In genomic region chr17:74282587-74283370, GRCh38 we compare ENCODE assay signal across 9 cellular contexts. TPM values are rescaled to one million over a fixed set of nuclear protein-coding genes. Genes with fewer than 3 reads are reported as not detected.
DNase-seq lines count a peak whose midpoint lies in the region; ATAC-seq, FAIRE-seq and TF ChIP-seq lines count a peak whose summit lies in the region.
"Had no signal": no experiment of that assay in that cellular context is flagged by ENCODE, and none has a peak within 500 bp of the region (broad histone marks: within the 10 kb centered on the region; RNA-seq: fewer than 3 reads in every experiment).

No MANE protein-coding gene starts in this region.

- no peak overlapping the region for H4K5ac ChIP-seq in H9 (ENCODE audit: insufficient read length, low read depth, low read length)

- H2BK20ac ChIP-seq in H9 (ENCODE audit: low read depth, low read length, poor library complexity, severe bottlenecking) = no peak overlapping the region

- H2BK120ac ChIP-seq in H9 (ENCODE audit: low read depth, low read length, poor library complexity, severe bottlenecking) = no peak overlapping the region

- TF ChIP-seq POLR2A in testis (IDR thresholded peaks at IDR 0.05) = no peak

- H3K4ac ChIP-seq in H9 (ENCODE audit: low read depth, low read length) = no peak overlapping the region

- H3K14ac ChIP-seq in H9 (ENCODE audit: insufficient read depth, low read length) = no peak overlapping the region

- H3K4me3 Mint-ChIP-seq in astrocyte (ENCODE audit: unreplicated experiment) (no peak overlapping the region), H9 (no peak overlapping the region)

- no peak overlapping the region for H3T11ph ChIP-seq in H9 (ENCODE audit: low read length)

- no peak overlapping the region for H3K27ac ChIP-seq in astrocyte (ENCODE audit: low read depth, low read length)
- H3K27ac ChIP-seq in H9 (ENCODE audit: insufficient read length, low read depth, low read length) = no peak overlapping the region
- no peak overlapping the region for H3K27ac ChIP-seq in testis

- H3K4me1 Mint-ChIP-seq in astrocyte (ENCODE audit: low read depth, unreplicated experiment) = no peaks in the 10 kb centered on the region
- H3K4me1 Mint-ChIP-seq in H9 = peaks cover 6 to 7% of the 10 kb centered on the region in 2 experiments; a peak in 3 of 4 replicates

- H2BK5ac ChIP-seq in H9 (ENCODE audit: insufficient read length, low read length) = no peak overlapping the region

- ATAC-seq in HG03432 (IDR thresholded peaks at IDR 0.05; ENCODE audit: unreplicated experiment) = peak; percentile 40

- H2AK5ac ChIP-seq in H9 (ENCODE audit: insufficient read length, low read length) = no peak overlapping the region

- H3K27ac Mint-ChIP-seq in astrocyte (ENCODE audit: unreplicated experiment) (no peak overlapping the region), H9 (no peak overlapping the region; a peak in 1 of 7 replicates)

- no peak overlapping the region for H3K18ac ChIP-seq in H9 (ENCODE audit: insufficient read length, low read depth, low read length)

- no peaks in the 10 kb centered on the region for H3K79me1 ChIP-seq in H9 (ENCODE audit: insufficient read depth, low read depth, low read length, poor library complexity, severe bottlenecking)

- DNase-seq in T-helper 9 cell = peak; percentile 43
- DNase-seq in astrocyte (ENCODE audit: low read depth) = peak; percentile 77
- DNase-seq in stimulated activated CD8-positive, alpha-beta memory T cell treated with anti-CD3 and anti-CD28 coated beads, Interleukin-15, amount 100 ng/mL, for 1 hour (ENCODE audit: low read depth) = peak; percentile 8
- DNase-seq in SW 1271 (lab: John Stamatoyannopoulos, UW) = no peak
- no peak for DNase-seq in H9
- no peak for DNase-seq in SK-N-DZ (ENCODE audit: low spot score)
- no peak for DNase-seq in testis

- H3K4me2 ChIP-seq in astrocyte (ENCODE audit: low read length) (no peak overlapping the region), H9 (ENCODE audit: insufficient read depth, insufficient read length, low read length) (no peak overlapping the region)

- H4K91ac ChIP-seq in H9 (ENCODE audit: insufficient read length, low read depth, low read length) = no peak overlapping the region

- WGBS in H9 (ENCODE audit: extremely low coverage, insufficient read length, low lambda C conversion rate) = no CpG with 5 or more reads among the region's 9 CpGs
- 66 to 81% methylated on average over 9 of the region's 9 CpGs for WGBS in testis, 2 donors

- intact Hi-C loops in testis (cut with DNase I; ENCODE audit: low total_unique reads) = no loop called here

- no peak for FAIRE-seq in astrocyte (lab: Jason Lieb, UNC)
- FAIRE-seq: GM18507 had no signal

- H3K36me3 Mint-ChIP-seq in astrocyte (ENCODE audit: low read depth, unreplicated experiment) (no peaks in the 10 kb centered on the region), H9 (ENCODE audit: insufficient read depth in 1 of 3, low read depth in 3 of 3) (no peaks in the 10 kb centered on the region)

- H2BK12ac ChIP-seq in H9 (ENCODE audit: insufficient read length, low read depth, low read length) = no peak overlapping the region

- H4K8ac ChIP-seq in H9 (replicated peaks; ENCODE audit: insufficient read length, low read depth, low read length) = no peak overlapping the region

- H4K20me1 ChIP-seq in astrocyte (ENCODE audit: insufficient read depth, low read length) (no peaks in the 10 kb centered on the region), H9 (ENCODE audit: control insufficient read depth, insufficient read depth, insufficient read length) (no peaks in the 10 kb centered on the region)

- H3K9me3 ChIP-seq in astrocyte (ENCODE audit: insufficient read depth, low read depth, low read length) = no peaks in the 10 kb centered on the region
- H3K9me3 ChIP-seq in H9 (ENCODE audit: control insufficient read depth, low read depth, low read length) = no peaks in the 10 kb centered on the region
- no peaks in the 10 kb centered on the region for H3K9me3 ChIP-seq in testis

- no peaks in the 10 kb centered on the region for H3K79me2 ChIP-seq in astrocyte (ENCODE audit: insufficient read depth, low read length)
- H3K79me2 ChIP-seq in H9 (ENCODE audit: insufficient read depth, low read length) = no peaks in the 10 kb centered on the region

- no peak overlapping the region for H3K9ac ChIP-seq in astrocyte (ENCODE audit: low read length)
- H3K9ac ChIP-seq in H9 (ENCODE audit: extremely low read depth, insufficient read length, low read length) = no peak overlapping the region

- H3K4me3 ChIP-seq in astrocyte (ENCODE audit: insufficient read depth, low read depth, low read length) (no peak overlapping the region), testis (no peak overlapping the region)

- TF ChIP-seq CTCF in astrocyte (IDR thresholded peaks at IDR 0.05; ENCODE audit: insufficient read depth, low read depth, low read length) (no peak), H9 (conservative IDR thresholded peaks at IDR 0.05) (no peak), testis (IDR thresholded peaks at IDR 0.05) (no peak)

- no peaks in the 10 kb centered on the region for H3K36me3 ChIP-seq in astrocyte (ENCODE audit: insufficient read depth, low read length)
- H3K36me3 ChIP-seq in testis (ENCODE audit: low read depth, missing control alignments) = no peaks in the 10 kb centered on the region

- H3K27me3 ChIP-seq in astrocyte (ENCODE audit: insufficient read depth, low read length) = peaks cover 2% of the 10 kb centered on the region
- H3K27me3 ChIP-seq in H9 (ENCODE audit: insufficient read depth, low read length) = no peaks in the 10 kb centered on the region
- H3K27me3 ChIP-seq in testis = no peaks in the 10 kb centered on the region

- H3K4me1 ChIP-seq in astrocyte (ENCODE audit: insufficient read depth, low read length) = no peaks in the 10 kb centered on the region
- H3K4me1 ChIP-seq in H9 (ENCODE audit: insufficient read depth, low read length) = no peaks in the 10 kb centered on the region
- H3K4me1 ChIP-seq in testis = no peaks in the 10 kb centered on the region

- H3K9me3 Mint-ChIP-seq in astrocyte (ENCODE audit: unreplicated experiment) (no peaks in the 10 kb centered on the region), H9 (no peaks in the 10 kb centered on the region)

- H2AFZ ChIP-seq in astrocyte (ENCODE audit: low read depth, low read length) = no peak overlapping the region
- H2AFZ ChIP-seq in H9 (ENCODE audit: low read length) = no peak overlapping the region

- H3K27me3 Mint-ChIP-seq in astrocyte (ENCODE audit: low read depth, unreplicated experiment) = peaks cover 10% of the 10 kb centered on the region
- peaks cover 8% of the 10 kb centered on the region for H3K27me3 Mint-ChIP-seq in H9 (ENCODE audit: low read depth)

- no peak overlapping the region for H2BK15ac ChIP-seq in H9 (ENCODE audit: low read depth, low read length)

- peaks cover 6% of the 10 kb centered on the region for H3K23me2 ChIP-seq in H9 (ENCODE audit: insufficient read length, low read depth, low read length, poor library complexity, severe bottlenecking)

- H3K56ac ChIP-seq in H9 (ENCODE audit: insufficient read length, low read depth, low read length) = no peak overlapping the region

- H3K23ac ChIP-seq in H9 (ENCODE audit: insufficient read length, low read depth, low read length) = no peak overlapping the region

RNA-seq across cellular contexts. Expression of gene DNAI2, which starts 8.7 kb away (rescaled TPM):
- total RNA-seq in astrocyte = not detected in 2 replicates
- total RNA-seq in H9 (2021) = not detected in 2 replicates
- not detected in 2 replicates for polyA plus RNA-seq in SK-N-DZ (2014; cell fraction: cytosol; rRNA removed)
- not detected in 2 replicates for polyA plus RNA-seq in SK-N-DZ (2014; cell fraction: nucleus; rRNA removed)
- 10 to 100 TPM; 19.6 to 26.9 TPM for total RNA-seq in testis
- 80.5 TPM for polyA plus RNA-seq in testis (ENCODE audit: insufficient read depth, low read depth, low replicate concordance)

RNA-seq across cellular contexts. Expression of gene KIF19, which starts 43.2 kb away (rescaled TPM):
- total RNA-seq in astrocyte (not detected in 2 replicates), H9 (2021) (0.13 and 0.18 TPM in 2 replicates), testis (1 to 10 TPM; 3.0 to 3.3 TPM)
- 0.07 and 0.22 TPM in 2 replicates for polyA plus RNA-seq in SK-N-DZ (2014; cell fraction: cytosol; rRNA removed)
- 1.0 and 1.2 TPM in 2 replicates for polyA plus RNA-seq in SK-N-DZ (2014; cell fraction: nucleus; rRNA removed)
- polyA plus RNA-seq in testis (ENCODE audit: insufficient read depth, low read depth, low replicate concordance) = 2.0 TPM

Comparison
In these comparisons a context has a peak if more than half of its experiments do, and no peak if none do; other contexts are left out.
1. DNase-seq: peak in T-helper 9 cell (single experiment), astrocyte (single experiment) and stimulated activated CD8-positive, alpha-beta memory T cell treated with anti-CD3 and anti-CD28 coated beads, Interleukin-15, amount 100 ng/mL, for 1 hour (single experiment); none in SW 1271 (0 of 2), H9 (single experiment), SK-N-DZ (single experiment) and testis (single experiment).
2. RNA of gene DNAI2, which starts 8.7 kb away (total RNA-seq): 19.6 to 26.9 TPM in testis; not detected in H9 and not detected in astrocyte; every median in the first group is over 10 times any median in the second.